8 cellular contexts compared by ENCODE assay signal in the genomic region with DNA sequence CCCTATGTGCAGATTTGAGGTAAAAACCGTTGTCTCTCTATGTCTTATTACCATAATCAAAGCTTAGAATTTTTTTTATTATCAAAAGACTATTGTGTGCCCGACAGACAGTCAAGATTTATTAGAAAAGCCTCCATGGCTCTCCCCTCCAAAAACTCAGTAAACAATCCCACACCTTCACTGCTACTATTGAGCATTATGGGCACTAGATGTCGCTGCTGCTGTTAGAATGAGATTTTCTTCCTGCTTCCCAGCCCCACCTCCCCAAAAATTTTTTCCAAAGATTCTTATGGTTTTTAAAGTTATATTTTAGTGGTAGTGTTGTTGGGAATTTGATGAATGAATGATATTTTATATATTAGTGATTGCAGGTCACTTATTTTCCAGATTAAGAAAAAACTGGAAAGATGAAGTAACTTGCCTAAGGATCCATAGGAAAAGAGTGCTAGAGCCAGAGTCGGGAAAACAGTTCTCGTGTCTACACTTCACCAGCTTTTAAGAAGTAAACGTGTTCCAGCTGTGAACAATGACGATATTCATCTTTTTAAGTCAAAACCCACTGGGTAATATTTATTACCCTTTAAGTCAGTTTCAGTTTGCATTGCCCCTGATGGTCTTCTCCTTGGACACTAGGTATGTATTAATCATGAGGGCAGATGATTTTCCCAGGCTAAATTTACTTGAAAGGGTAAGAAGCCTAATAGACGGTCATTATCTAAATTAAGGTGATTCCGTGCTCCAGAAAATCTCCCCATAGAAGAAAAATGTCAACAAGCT. TPM values are rescaled to one million over a fixed set of nuclear protein-coding genes. Genes with fewer than 3 reads are reported as not detected.
DNase-seq lines count a peak whose midpoint lies in the region; ATAC-seq and TF ChIP-seq lines count a peak whose summit lies in the region.

No MANE protein-coding gene starts in this region.

- H3K9me3 ChIP-seq in left lung: no peaks in the 10 kb centered on the region

- TF ChIP-seq CTCF in GM13976 (IDR thresholded peaks at IDR 0.05; ENCODE audit: borderline replicate concordance, control extremely low read depth, extremely low read depth, insufficient read depth, missing control alignments) (peak; percentile 34), astrocyte of the cerebellum (IDR thresholded peaks at IDR 0.05; ENCODE audit: low read depth, low read length, missing control alignments) (peak; percentile 74), left lung (IDR thresholded peaks at IDR 0.05) (peak; percentile 50 to 53)

- H3K36me3 ChIP-seq in left lung: no peaks in the 10 kb centered on the region

- in situ Hi-C loops in GM13976 (cut with MboI; ENCODE audit: low sequenced_read_pairs, unreplicated experiment): loop anchor here (10.0 to 25.0 kb wide), 2 partner anchors 780 to 1458 kb away; no protein-coding TSS in a partner anchor
- in situ Hi-C loops in astrocyte of the cerebellum (cut with HindIII; ENCODE audit: low sequenced_read_pairs): no loop called here

- no peak overlapping the region for H3K4me3 Mint-ChIP-seq in activated naive CD8-positive, alpha-beta T cell treated with anti-CD3 and anti-CD28 coated beads, Interleukin-2, amount 50 U/mL, for 24 hours

- intact Hi-C loops in left lung (cut with DNase I): loop anchor here in 1 of 2 donors (10.0 kb wide), 1 partner anchor 780 kb away; no protein-coding TSS in a partner anchor

- H3K4me1 ChIP-seq in left lung: no peaks in the 10 kb centered on the region

- H3K4me1 Mint-ChIP-seq in activated naive CD8-positive, alpha-beta T cell treated with anti-CD3 and anti-CD28 coated beads, Interleukin-2, amount 50 U/mL, for 24 hours: no peaks in the 10 kb centered on the region

- H3K27ac Mint-ChIP-seq in activated naive CD8-positive, alpha-beta T cell treated with anti-CD3 and anti-CD28 coated beads, Interleukin-2, amount 50 U/mL, for 24 hours: no peak overlapping the region

- no peaks in the 10 kb centered on the region for H3K36me3 Mint-ChIP-seq in activated naive CD8-positive, alpha-beta T cell treated with anti-CD3 and anti-CD28 coated beads, Interleukin-2, amount 50 U/mL, for 24 hours (ENCODE audit: low read depth)

- H3K27ac ChIP-seq in left lung: no peak overlapping the region

- no peak overlapping the region for H3K4me3 ChIP-seq in astrocyte of the cerebellum (ENCODE audit: low read depth, low read length)
- no peak overlapping the region for H3K4me3 ChIP-seq in left lung

- H3K27me3 Mint-ChIP-seq in activated naive CD8-positive, alpha-beta T cell treated with anti-CD3 and anti-CD28 coated beads, Interleukin-2, amount 50 U/mL, for 24 hours: peaks cover 61% of the 10 kb centered on the region

- peaks cover 5% of the 10 kb centered on the region for H3K9me3 Mint-ChIP-seq in activated naive CD8-positive, alpha-beta T cell treated with anti-CD3 and anti-CD28 coated beads, Interleukin-2, amount 50 U/mL, for 24 hours

- ATAC-seq in left lung: peak; percentile 76
- no peak for ATAC-seq in activated naive CD8-positive, alpha-beta T cell treated with anti-CD3 and anti-CD28 coated beads, Interleukin-2, amount 50 U/mL, for 24 hours
- no peak for ATAC-seq in stimulated activated naive CD8-positive, alpha-beta T cell treated with anti-CD3 and anti-CD28 coated beads, Interleukin-15, Interleukin-2, amounts not matched to agents 100 U/mL and 50 U/mL, for 24 hours

- DNase-seq in AG08396 (ENCODE audit: low spot score) (peak; percentile 63), GM13976 (ENCODE audit: low spot score) (peak; percentile 55), NCI-H146 (lab: John Stamatoyannopoulos, UW) (peak; percentile 90), astrocyte of the cerebellum (ENCODE audit: low read depth) (no peak), left lung (no peak)
- no peak for DNase-seq in activated naive CD8-positive, alpha-beta T cell treated with anti-CD3 and anti-CD28 coated beads, Interleukin-2, amount 50 U/mL, for 24 hours
- DNase-seq in stimulated activated naive CD8-positive, alpha-beta T cell treated with anti-CD3 and anti-CD28 coated beads, Interleukin-15, Interleukin-2, amounts not matched to agents 100 U/mL and 50 U/mL, for 24 hours: no peak
- DNase-seq in activated CD4-positive, alpha-beta T cell treated with anti-CD3 and anti-CD28 coated beads for 4 hours: no peak

- H3K27me3 ChIP-seq in left lung: peaks cover 55 to 83% of the 10 kb centered on the region in 2 donors

RNA-seq across cellular contexts. Expression of a gene that starts 12.2 kb away (rescaled TPM):
- total RNA-seq in left lung: not detected

Comparison
In these comparisons a context has a peak if more than half of its experiments do, and no peak if none do; other contexts are left out.
1. DNase-seq: peak in AG08396 (single experiment), GM13976 (single experiment) and NCI-H146 (single experiment); none in astrocyte of the cerebellum (single experiment), left lung (0 of 2), activated naive CD8-positive, alpha-beta T cell treated with anti-CD3 and anti-CD28 coated beads, Interleukin-2, amount 50 U/mL, for 24 hours (single experiment), stimulated activated naive CD8-positive, alpha-beta T cell treated with anti-CD3 and anti-CD28 coated beads, Interleukin-15, Interleukin-2, amounts not matched to agents 100 U/mL and 50 U/mL, for 24 hours (single experiment) and activated CD4-positive, alpha-beta T cell treated with anti-CD3 and anti-CD28 coated beads for 4 hours (0 of 2).
2. Peak in every context shown above with its lines, with median percentiles within 50 percentile points of each other: CTCF ChIP-seq.